26 cellular contexts compared by ENCODE assay signal in the genomic region with DNA sequence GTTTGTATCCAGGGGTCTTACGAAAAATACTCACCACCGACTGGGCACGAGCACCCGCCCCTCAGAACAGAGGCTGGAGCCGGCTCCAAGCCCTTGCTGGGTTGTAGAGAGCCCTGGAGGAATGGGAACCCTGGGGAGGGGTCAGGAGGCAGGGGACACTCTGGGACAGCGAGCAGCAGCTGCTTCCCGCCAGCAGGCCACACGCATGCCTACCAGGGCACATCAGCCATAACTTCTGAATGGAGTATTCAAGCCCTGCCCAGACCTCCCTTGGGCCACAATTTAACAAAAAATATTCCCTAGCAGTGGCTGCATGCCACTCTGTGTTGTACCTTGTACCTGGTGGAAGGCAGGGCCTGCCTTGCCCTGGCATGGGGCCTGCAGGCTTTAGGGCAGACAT. TPM values are rescaled to one million over a fixed set of nuclear protein-coding genes. Genes with fewer than 3 reads are reported as not detected.
DNase-seq lines count a peak whose midpoint lies in the region; ATAC-seq, FAIRE-seq and TF ChIP-seq lines count a peak whose summit lies in the region.
"Had no signal": no experiment of that assay in that cellular context is flagged by ENCODE, and none has a peak within 500 bp of the region (broad histone marks: within the 10 kb centered on the region; RNA-seq: fewer than 3 reads in every experiment).

No MANE protein-coding gene starts in this region.

- no peak for FAIRE-seq in GM12878 (lab: Jason Lieb, UNC)
- FAIRE-seq: GM19239 had no signal

- TF ChIP-seq CTCF in DND-41 (IDR thresholded peaks at IDR 0.05; ENCODE audit: borderline replicate concordance, extremely low read depth, low read length, poor library complexity, severe bottlenecking) (no peak), GM12878 (IDR thresholded peaks at IDR 0.05 in 2 of 3, conservative IDR thresholded peaks at IDR 0.05 in 1 of 3; ENCODE audit: control insufficient read depth in 2 of 3, extremely low read depth in 1 of 3, insufficient read depth in 1 of 3, low read depth in 3 of 3, low read length in 3 of 3) (no peak), neutrophil (IDR thresholded peaks at IDR 0.05) (no peak)

- intact Hi-C loops in GM12878 (cut with micrococcal nuclease; ENCODE audit: unreplicated experiment), result no loop called here
- intact Hi-C loops in aorta (cut with DNase I), result no loop called here

- H3K27me3 ChIP-seq in DND-41 (ENCODE audit: insufficient read depth, low read length, poor library complexity) (no peaks in the 10 kb centered on the region), GM12878 (replicated peaks in 1 of 2; ENCODE audit: control insufficient read depth in 2 of 2, insufficient read depth in 2 of 2, low read length in 1 of 2) (no peaks in the 10 kb centered on the region; a peak in 2 of 4 replicates), neutrophil (no peaks in the 10 kb centered on the region), aorta (ENCODE audit: control insufficient read depth in 1 of 2, insufficient read depth in 2 of 2, low read length in 1 of 2) (no peaks in the 10 kb centered on the region)

- TF ChIP-seq EP300 in GM12878 (IDR thresholded peaks at IDR 0.05; ENCODE audit: borderline replicate concordance in 1 of 2, control insufficient read depth in 1 of 2, low read depth in 2 of 2, low read length in 2 of 2), result no peak

- H3K4me1 ChIP-seq in DND-41 (ENCODE audit: insufficient read depth, low read length) (peaks cover 99% of the 10 kb centered on the region), GM12878 (ENCODE audit: control insufficient read depth, insufficient read depth, low read length) (peaks cover 27% of the 10 kb centered on the region), neutrophil (ENCODE audit: control insufficient read depth in 1 of 2, insufficient read depth in 1 of 2, low read depth in 1 of 2, low read length in 1 of 2) (peaks cover 53 to 57% of the 10 kb centered on the region in 2 experiments), aorta (ENCODE audit: control insufficient read depth in 1 of 2, insufficient read depth in 2 of 2, low read length in 2 of 2) (no peaks in the 10 kb centered on the region)

- SMC1A ChIA-PET in GM12878 (lab: Charles Lee; ENCODE audit: uncharacterized antibody, unreplicated experiment), result interaction anchor here (0.9 to 4.1 kb wide), 12 partner anchors 8 to 81 kb away, joined by 3 to 21 read pairs (median 3); no protein-coding TSS in a partner anchor

- H3K27ac ChIP-seq in DND-41 (ENCODE audit: low read length), result peak overlapping the region; percentile 94
- no peak overlapping the region for H3K27ac ChIP-seq in GM12878 (ENCODE audit: control insufficient read depth, insufficient read depth)
- H3K27ac ChIP-seq in neutrophil, result peak overlapping the region; percentile 7
- no peak overlapping the region for H3K27ac ChIP-seq in aorta (ENCODE audit: low read depth in 1 of 2, low read length in 2 of 2)
- H3K27ac ChIP-seq: RWPE1 had no signal

- ATAC-seq in DND-41 (ENCODE audit: insufficient read depth, low read depth) (no peak), GM12878 (no peak; the same call in 1 of the 3 replicates), aorta (ENCODE audit: low FRiP score) (no peak), GM21737 (IDR thresholded peaks at IDR 0.05; ENCODE audit: unreplicated experiment) (no peak)
- ATAC-seq: GM23338, Panc1 had no signal

- no peak for TF ChIP-seq RAD21 in GM12878 (IDR thresholded peaks at IDR 0.05; ENCODE audit: insufficient read depth, low read depth, low read length)

- CTCF ChIA-PET in GM12878 (lab: Yijun Ruan, JAX), result interaction anchor here (1.3 to 2.4 kb wide), 3 partner anchors 8 to 66 kb away, joined by 4 to 13 read pairs (median 5); no protein-coding TSS in a partner anchor

- POLR2A ChIA-PET in GM12878 (lab: Charles Lee), result interaction anchor here (1.0 to 1.5 kb wide), 4 partner anchors 20 to 68 kb away, joined by 3 to 5 read pairs (median 4); a partner anchor contains a TSS

- H3K9me3 ChIP-seq in DND-41 (ENCODE audit: insufficient read depth, low read length, severe bottlenecking), result no peaks in the 10 kb centered on the region
- H3K9me3 ChIP-seq in GM12878 (replicated peaks; ENCODE audit: control insufficient read depth, insufficient read depth, low read length), result no peaks in the 10 kb centered on the region
- H3K9me3 ChIP-seq in neutrophil, result no peaks in the 10 kb centered on the region
- H3K9me3 ChIP-seq in aorta (ENCODE audit: control insufficient read depth, low read length), result no peaks in the 10 kb centered on the region

- H4K20me1 ChIP-seq in DND-41 (ENCODE audit: insufficient read depth, low read length), result no peaks in the 10 kb centered on the region
- no peaks in the 10 kb centered on the region for H4K20me1 ChIP-seq in GM12878 (ENCODE audit: control insufficient read depth, insufficient read depth)

- WGBS in GM12878 (ENCODE audit: insufficient coverage, insufficient replicate concordance, low lambda C conversion rate, missing lambda C conversion rate), result 82% methylated on average over 8 of the region's 8 CpGs
- WGBS in aorta, 2 donors, result 96% methylated on average over 8 of the region's 8 CpGs

- in situ Hi-C loops in GM12878 (cut with MboI), result loop anchor here (5.0 kb wide), 1 partner anchor 35 kb away; no protein-coding TSS in a partner anchor

- no peak for TF ChIP-seq POLR2A in GM12878 (IDR thresholded peaks at IDR 0.05; ENCODE audit: low read depth, low read length)

- no peak overlapping the region for H3K4me3 ChIP-seq in DND-41 (ENCODE audit: low read depth in 1 of 2, low read length in 2 of 2)
- no peak overlapping the region for H3K4me3 ChIP-seq in GM12878
- H3K4me3 ChIP-seq in neutrophil (ENCODE audit: low read depth in 1 of 2, low read length in 1 of 2), result no peak overlapping the region
- no peak overlapping the region for H3K4me3 ChIP-seq in aorta (ENCODE audit: low read length in 2 of 2)
- H3K4me3 ChIP-seq: GM23338 had no signal

- H2AFZ ChIP-seq in DND-41 (ENCODE audit: low read depth, low read length), result no peak overlapping the region
- H2AFZ ChIP-seq in GM12878 (ENCODE audit: control insufficient read depth, low read depth, low read length), result no peak overlapping the region; the same call in 1 of the 2 replicates
- H2AFZ ChIP-seq: GM23338 had no signal

- H3K36me3 ChIP-seq in DND-41 (ENCODE audit: insufficient read depth, low read length) (no peaks in the 10 kb centered on the region), GM12878 (ENCODE audit: control insufficient read depth in 2 of 2, insufficient read depth in 2 of 2, low read length in 1 of 2) (no peaks in the 10 kb centered on the region), neutrophil (no peaks in the 10 kb centered on the region), aorta (ENCODE audit: control insufficient read depth in 1 of 2, insufficient read depth in 2 of 2, low read length in 1 of 2) (no peaks in the 10 kb centered on the region)

- RAD21 ChIA-PET in GM12878 (lab: Charles Lee; ENCODE audit: unreplicated experiment), result interaction anchor here (0.8 to 4.2 kb wide), 10 partner anchors 8 to 84 kb away, joined by 3 to 22 read pairs (median 6); a partner anchor contains a TSS

- BruUV-seq in GM12878 (replicated peaks; lab: Mats Ljungman, UMichigan), result no TSS peak

- DNase-seq in DND-41 (no peak), GM12878 (ENCODE audit: low read depth, low spot score) (no peak), aorta (peak; percentile 41 to 42), DMS 273 (lab: John Stamatoyannopoulos, UW; ENCODE audit: unreplicated experiment) (no peak), AG08396 (ENCODE audit: low spot score) (no peak)
- DNase-seq: CD4-positive, CD25-positive, alpha-beta regulatory T cell; COR-L47; DMS79 treated with DMSO at 0.1 percent for 48 hours; H9; NCI-H1092; NCI-H1417 treated with DMSO at 0.1 percent for 48 hours; NCI-H1694 treated with DMSO at 0.1 percent for 48 hours; NCI-H2081; NCI-H2227 treated with DMSO at 0.1 percent for 48 hours; NCI-H526 treated with DMSO at 0.1 percent for 48 hours; SHP77 had no signal

- H3K79me2 ChIP-seq in DND-41 (ENCODE audit: insufficient read depth, low read length), result peaks cover 19% of the 10 kb centered on the region
- H3K79me2 ChIP-seq in GM12878 (ENCODE audit: control insufficient read depth, insufficient read depth, low read length), result no peaks in the 10 kb centered on the region

- no peak overlapping the region for H3K4me2 ChIP-seq in DND-41 (ENCODE audit: insufficient read depth, low read length)
- H3K4me2 ChIP-seq in GM12878 (ENCODE audit: control insufficient read depth, insufficient read depth), result 0 out of 2 replicates have a peak overlapping the region, but pooled peaks have one; percentile 17
- H3K4me2 ChIP-seq: GM23338 had no signal

- H3K9ac ChIP-seq in DND-41 (ENCODE audit: low read depth, low read length) (no peak overlapping the region; the same call in 1 of the 2 replicates), GM12878 (ENCODE audit: control insufficient read depth, insufficient read depth, low read length) (no peak overlapping the region)

TF ChIP-seq in GM12878, 131 proteins besides CTCF, POLR2A, EP300 and RAD21 (continues in another document):
- no peak for TF ChIP-seq CREM (IDR thresholded peaks at IDR 0.05; ENCODE audit: low read depth)

RNA-seq across cellular contexts. Expression of a gene that starts 31.6 kb away (rescaled TPM):
- total RNA-seq in GM12878 (2013; cell fraction: nucleolus; rRNA removed), result 1.5 and 1.8 TPM in 2 replicates
- total RNA-seq in GM12878 (2014; rRNA removed), result 2.3 and 2.7 TPM in 2 replicates
- total RNA-seq in GM12878 (2014; rRNA removed; fragmentation: Illumina TruSeq; extraction: Trizol), result 1.3 TPM in 2 replicates
- total RNA-seq in GM12878 (2021), result 2.5 and 2.6 TPM in 2 replicates
- polyA plus RNA-seq in GM12878 (2011; ENCODE audit: low read depth), result 0.26 TPM
- 0.20 and 0.22 TPM in 2 replicates for polyA plus RNA-seq in GM12878 (2011; rRNA removed)
- polyA plus RNA-seq in GM12878 (2011; cell fraction: cytosol; rRNA removed), result 0.15 and 0.17 TPM in 2 replicates
- polyA plus RNA-seq in GM12878 (2011; cell fraction: nucleus; rRNA removed), result 0.18 and 0.30 TPM in 2 replicates
- polyA plus RNA-seq in GM12878 (2012), result 0.24 and 0.28 TPM in 2 replicates
- 1.6 TPM in 2 replicates for polyA plus RNA-seq in GM12878 (2014; fragmentation: Illumina TruSeq; extraction: Trizol)
- polyA plus RNA-seq in GM12878 (2014; fragmentation: Nextera tagmentation; extraction: Ambion mirVana), result under 1 TPM; 0.35 to 0.55 TPM
- polyA plus RNA-seq in GM12878 (2014; rRNA removed), result 1.3 and 1.5 TPM in 2 replicates
- polyA plus RNA-seq in GM12878 (2016; fragmentation: Nextera tagmentation; extraction: Ambion mirVana), result under 1 TPM; 0.27 to 0.30 TPM
- polyA minus RNA-seq in GM12878 (2011; rRNA and poly(A)+ RNA removed), result 0.26 and 0.29 TPM in 2 replicates
- polyA minus RNA-seq in GM12878 (2011; cell fraction: cytosol; rRNA and poly(A)+ RNA removed), result 0.10 TPM in 1 of 2 replicates, not detected in the other
- polyA minus RNA-seq in GM12878 (2011; cell fraction: nucleus; rRNA and poly(A)+ RNA removed), result 0.12 and 0.29 TPM in 2 replicates
- total RNA-seq in aorta, result 100 to 1,000 TPM; 123 to 160 TPM
- polyA plus RNA-seq in aorta, result 1 to 10 TPM; 5.7 to 8.4 TPM
- total RNA-seq: GM23338, H9, HT-29, NCI-H460, OCI-LY7, SK-MEL-5 had no signal

Comparison
In these comparisons a context has a peak if more than half of its experiments do, and no peak if none do; other contexts are left out.
1. DNase-seq: peak in aorta (2 of 2); none in DND-41 (single experiment), GM12878 (single experiment), DMS 273 (single experiment) and AG08396 (single experiment).
2. H3K27ac ChIP-seq: peak in DND-41 (single experiment) and neutrophil (single experiment); none in GM12878 (single experiment) and aorta (0 of 2).
3. RNA of a gene that starts 31.6 kb away (total RNA-seq): 123 to 160 TPM in aorta; 1.3 to 2.7 TPM in GM12878; every median in the first group is over 10 times any median in the second.